In the genomic region with DNA sequence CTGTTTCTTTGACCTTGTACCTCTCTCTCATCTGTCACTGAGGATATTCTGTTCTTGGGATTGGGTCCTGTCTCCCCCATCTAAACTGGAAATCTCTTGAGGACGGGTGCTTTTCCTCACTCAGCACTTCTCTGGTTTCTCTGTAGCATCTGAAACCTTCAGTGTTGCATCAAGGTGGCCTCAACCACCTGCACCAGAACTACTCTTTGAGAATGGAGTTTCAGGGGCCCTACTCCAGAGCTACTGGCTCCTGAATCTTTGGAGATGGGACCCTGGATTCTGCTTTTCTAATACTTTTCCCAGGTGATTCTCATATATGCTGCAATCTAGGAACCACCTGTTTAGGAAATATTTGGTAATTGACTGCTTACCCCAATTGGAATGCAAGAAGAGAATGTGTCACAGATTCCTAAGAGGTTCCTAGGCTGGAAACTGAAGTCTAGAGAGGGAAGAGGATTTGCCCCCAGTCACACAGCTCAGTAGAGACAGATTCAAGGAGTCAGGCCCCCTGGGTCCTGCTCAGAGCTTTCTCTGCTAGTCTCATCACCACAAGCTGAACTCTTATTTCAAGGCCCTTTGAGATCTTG, we compare ENCODE assay signal across 10 cellular contexts. TPM values are rescaled to one million over a fixed set of nuclear protein-coding genes. Genes with fewer than 3 reads are reported as not detected.
A peak's percentile ranks its signal among the peaks of the same experiment; 100 is the strongest.
DNase-seq lines count a peak whose midpoint lies in the region; ATAC-seq and TF ChIP-seq lines count a peak whose summit lies in the region.
"Had no signal": no experiment of that assay in that cellular context is flagged by ENCODE, and none has a peak within 500 bp of the region (broad histone marks: within the 10 kb centered on the region; RNA-seq: fewer than 3 reads in every experiment).

No MANE protein-coding gene starts in this region.

- peaks cover 15 to 93% (median 71%) of the 10 kb centered on the region in 4 donors for H3K4me1 Mint-ChIP-seq in CD4-positive, CD25-positive, alpha-beta regulatory T cell
- peaks cover 81% of the 10 kb centered on the region for H3K4me1 Mint-ChIP-seq in activated CD8-positive, alpha-beta T cell treated with anti-CD3 and anti-CD28 coated beads for 36 hours (ENCODE audit: low read depth)

- peak overlapping the region; percentile 93 to 95 (median 94) for H3K27ac Mint-ChIP-seq in CD4-positive, CD25-positive, alpha-beta regulatory T cell
- H3K27ac Mint-ChIP-seq in activated CD8-positive, alpha-beta T cell treated with anti-CD3 and anti-CD28 coated beads for 36 hours: peak overlapping the region; percentile 100

- peak overlapping the region; percentile 83 for H3K27ac ChIP-seq in CD4-positive, CD25-positive, alpha-beta regulatory T cell (ENCODE audit: insufficient read depth, low read length, poor library complexity, severe bottlenecking)
- H3K27ac ChIP-seq: SJSA1 had no signal

- peaks cover 69% of the 10 kb centered on the region for H3K36me3 Mint-ChIP-seq in CD4-positive, CD25-positive, alpha-beta regulatory T cell
- peaks cover 98% of the 10 kb centered on the region for H3K36me3 Mint-ChIP-seq in activated CD8-positive, alpha-beta T cell treated with anti-CD3 and anti-CD28 coated beads for 36 hours (ENCODE audit: low read depth)

- no peaks in the 10 kb centered on the region for H3K27me3 ChIP-seq in CD4-positive, CD25-positive, alpha-beta regulatory T cell (ENCODE audit: control insufficient read depth, insufficient read depth, low read length)
- H3K27me3 ChIP-seq: SJSA1 had no signal

- peaks cover 100% of the 10 kb centered on the region for H3K4me1 ChIP-seq in CD4-positive, CD25-positive, alpha-beta regulatory T cell (ENCODE audit: control insufficient read depth, insufficient read depth, low read length, poor library complexity, severe bottlenecking)
- H3K4me1 ChIP-seq: SJSA1 had no signal

- peak overlapping the region; percentile 79 for H3K4me3 ChIP-seq in CD4-positive, CD25-positive, alpha-beta regulatory T cell (ENCODE audit: low read depth, low read length)
- H3K4me3 ChIP-seq: SJSA1 had no signal

- peaks cover 75% of the 10 kb centered on the region for H3K36me3 ChIP-seq in CD4-positive, CD25-positive, alpha-beta regulatory T cell (ENCODE audit: control insufficient read depth, insufficient read depth, low read length)
- H3K36me3 ChIP-seq: SJSA1 had no signal

- no peak for TF ChIP-seq CTCF in activated CD8-positive, alpha-beta T cell treated with anti-CD3 and anti-CD28 coated beads for 36 hours (IDR thresholded peaks at IDR 0.05)

- intact Hi-C loops in activated CD8-positive, alpha-beta T cell treated with anti-CD3 and anti-CD28 coated beads for 36 hours (cut with micrococcal nuclease): loop anchor here (2.0 kb wide), 1 partner anchor 15 kb away; no protein-coding TSS in a partner anchor

- peak overlapping the region; percentile 79 to 91 (median 87) for H3K4me3 Mint-ChIP-seq in CD4-positive, CD25-positive, alpha-beta regulatory T cell
- peak overlapping the region; percentile 96 for H3K4me3 Mint-ChIP-seq in activated CD8-positive, alpha-beta T cell treated with anti-CD3 and anti-CD28 coated beads for 36 hours

- DNase-seq in CD4-positive, CD25-positive, alpha-beta regulatory T cell: no peak
- no peak for DNase-seq in activated CD8-positive, alpha-beta T cell treated with anti-CD3 and anti-CD28 coated beads for 36 hours
- DNase-seq in midbrain (lab: John Stamatoyannopoulos, UW) (no peak), D341Med (ENCODE audit: low spot score) (no peak), NCI-H1930 (lab: John Stamatoyannopoulos, UW) (no peak)
- no peak for DNase-seq in effector CD8-positive, alpha-beta T cell (lab: John Stamatoyannopoulos, UW)
- DNase-seq: glutamatergic neuron had no signal

- no peaks in the 10 kb centered on the region for H3K9me3 ChIP-seq in CD4-positive, CD25-positive, alpha-beta regulatory T cell (ENCODE audit: control insufficient read depth in 2 of 2, low read length in 2 of 2)

- peak; percentile 2 to 3 for ATAC-seq in CD4-positive, CD25-positive, alpha-beta regulatory T cell (ENCODE audit: low read depth in 2 of 2)
- ATAC-seq in GM19351 (IDR thresholded peaks at IDR 0.05; ENCODE audit: unreplicated experiment) (peak; percentile 37), HG03039 (IDR thresholded peaks at IDR 0.05; ENCODE audit: unreplicated experiment) (peak; percentile 21)
- ATAC-seq in activated CD8-positive, alpha-beta T cell treated with anti-CD3 and anti-CD28 coated beads for 36 hours: no peak

- no peaks in the 10 kb centered on the region for H3K27me3 Mint-ChIP-seq in CD4-positive, CD25-positive, alpha-beta regulatory T cell
- no peaks in the 10 kb centered on the region for H3K27me3 Mint-ChIP-seq in activated CD8-positive, alpha-beta T cell treated with anti-CD3 and anti-CD28 coated beads for 36 hours

- peaks cover 0 to 2% (median 0%) of the 10 kb centered on the region in 7 donors for H3K9me3 Mint-ChIP-seq in CD4-positive, CD25-positive, alpha-beta regulatory T cell
- no peaks in the 10 kb centered on the region for H3K9me3 Mint-ChIP-seq in activated CD8-positive, alpha-beta T cell treated with anti-CD3 and anti-CD28 coated beads for 36 hours

- CTCF ChIA-PET in activated CD8-positive, alpha-beta T cell treated with anti-CD3 and anti-CD28 coated beads for 36 hours (lab: Charles Lee): interaction anchor here (0.7 to 24.5 kb wide), 8 partner anchors 8 to 100 kb away, joined by 3 to 583 read pairs (median 5); no protein-coding TSS in a partner anchor

- POLR2A ChIA-PET in activated CD8-positive, alpha-beta T cell treated with anti-CD3 and anti-CD28 coated beads for 36 hours (lab: Charles Lee): interaction anchor here (0.8 to 30.6 kb wide), 6 partner anchors 2 to 232 kb away, joined by 3 to 1021 read pairs (median 5); partner anchors contain the start of gene IKBKE

RNA-seq across cellular contexts. Expression of gene EIF2D, which starts 48.8 kb away (rescaled TPM):
- 35.7 TPM for total RNA-seq in CD4-positive, CD25-positive, alpha-beta regulatory T cell
- polyA plus RNA-seq in CD4-positive, CD25-positive, alpha-beta regulatory T cell: 10 to 100 TPM; 21.3 to 32.6 (median 26.7) TPM
- 100 to 1,000 TPM; 100 to 102 TPM for total RNA-seq in activated CD8-positive, alpha-beta T cell treated with anti-CD3 and anti-CD28 coated beads for 36 hours

RNA-seq across cellular contexts. Expression of gene RASSF5, which starts 56.1 kb away (rescaled TPM):
- 158 TPM for total RNA-seq in CD4-positive, CD25-positive, alpha-beta regulatory T cell
- polyA plus RNA-seq in CD4-positive, CD25-positive, alpha-beta regulatory T cell: 100 to 1,000 TPM; 224 to 258 (median 231) TPM
- total RNA-seq in activated CD8-positive, alpha-beta T cell treated with anti-CD3 and anti-CD28 coated beads for 36 hours: 100 to 1,000 TPM; 215 to 218 TPM
